21 cellular contexts compared by ENCODE assay signal in the genomic region with DNA sequence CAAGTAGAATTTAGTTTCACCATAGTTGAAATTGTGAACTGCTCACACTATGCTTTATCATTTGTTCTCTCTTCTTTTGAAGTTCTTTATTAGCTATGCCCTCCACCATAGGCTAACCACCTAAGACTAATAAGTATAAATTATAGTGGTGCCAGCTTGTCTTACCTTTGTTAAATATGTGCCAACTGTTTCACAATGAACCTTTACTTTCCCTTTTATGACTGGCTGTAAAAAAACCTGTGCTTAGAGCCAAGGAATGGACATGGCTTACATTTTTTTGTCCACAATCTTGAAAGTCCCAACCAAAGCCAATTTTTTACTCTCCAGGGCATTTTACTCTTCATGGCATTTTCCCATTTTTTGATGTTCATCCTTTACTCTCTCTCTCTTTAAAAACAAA.
"Had no signal": no experiment of that assay in that cellular context is flagged by ENCODE, and none has a peak within 500 bp of the region (broad histone marks: within the 10 kb centered on the region; RNA-seq: fewer than 3 reads in every experiment).

No MANE protein-coding gene starts in this region.

- H3K4me1 ChIP-seq: body of pancreas had no signal

- H3K4me1 Mint-ChIP-seq: activated CD4-positive, alpha-beta memory T cell treated with anti-CD3 and anti-CD28 coated beads, Interleukin-2, amount 10 ng/mL, durations not matched to agents 7 days and 5 days; central memory CD8-positive, alpha-beta T cell had no signal

- H3K27ac Mint-ChIP-seq: activated CD4-positive, alpha-beta memory T cell treated with anti-CD3 and anti-CD28 coated beads, Interleukin-2, amount 10 ng/mL, durations not matched to agents 7 days and 5 days; activated CD4-positive, alpha-beta T cell treated with anti-CD3 and anti-CD28 coated beads, Interleukin-2, amount 10 ng/mL, durations not matched to agents 7 days and 5 days; activated T-helper 2 cell treated with anti-CD3 and anti-CD28 coated beads, Interferon-gamma antibody, Interleukin-2, Interleukin-4, amounts not matched to agents 10 μg/mL and 5 μg/mL and 100 μg/mL, durations not matched to agents 14 hours and 24 hours and 36 hours; T-helper 17 cell had no signal

- H3K27ac ChIP-seq: body of pancreas had no signal

- H3K27me3 Mint-ChIP-seq: activated CD4-positive, alpha-beta T cell treated with anti-CD3 and anti-CD28 coated beads, Interleukin-2, amount 10 ng/mL, durations not matched to agents 7 days and 5 days; T-helper 17 cell had no signal

- DNase-seq: activated CD4-positive, alpha-beta memory T cell treated with anti-CD3 and anti-CD28 coated beads, Interleukin-2, amount 10 ng/mL, durations not matched to agents 7 days and 5 days; activated CD4-positive, alpha-beta T cell treated with anti-CD3 and anti-CD28 coated beads, Interleukin-2, amount 10 ng/mL, durations not matched to agents 7 days and 5 days; activated CD4-positive, CD25-positive, alpha-beta regulatory T cell; activated gamma-delta T cell treated with Interleukin-2 at 50 U/mL for 16 hours; activated naive CD4-positive, alpha-beta T cell treated with anti-CD3 and anti-CD28 coated beads, Interleukin-2, amount 50 U/mL, for 16 hours; activated T-cell treated with anti-CD3 and anti-CD28 coated beads for 4 hours; activated T-cell treated with anti-CD3 and anti-CD28 coated beads, Interleukin-2, amount 50 U/mL, for 48 hours; aorta; body of pancreas; NCI-H1092; NCI-H1930; NCI-H2107; NCI-H345; NCI-H510A; NCI-H526 treated with DMSO at 0.1 percent for 48 hours; SIG-M5; T-helper 17 cell; T-helper 9 cell had no signal

- ATAC-seq: body of pancreas, T-helper 17 cell had no signal

- FAIRE-seq: TTC549 had no signal

- H3K27me3 ChIP-seq: body of pancreas had no signal

- H3K4me3 Mint-ChIP-seq: activated CD4-positive, alpha-beta memory T cell treated with anti-CD3 and anti-CD28 coated beads, Interleukin-2, amount 10 ng/mL, durations not matched to agents 7 days and 5 days; activated CD4-positive, alpha-beta T cell treated with anti-CD3 and anti-CD28 coated beads, Interleukin-2, amount 10 ng/mL, durations not matched to agents 7 days and 5 days; central memory CD8-positive, alpha-beta T cell; T-helper 17 cell had no signal

- H3K9me3 ChIP-seq: body of pancreas had no signal

- H3K4me3 ChIP-seq: body of pancreas had no signal

- H3K9me3 Mint-ChIP-seq: activated CD4-positive, alpha-beta memory T cell treated with anti-CD3 and anti-CD28 coated beads, Interleukin-2, amount 10 ng/mL, durations not matched to agents 7 days and 5 days; activated T-helper 2 cell treated with anti-CD3 and anti-CD28 coated beads, Interferon-gamma antibody, Interleukin-2, Interleukin-4, amounts not matched to agents 10 μg/mL and 5 μg/mL and 100 μg/mL, durations not matched to agents 14 hours and 24 hours and 36 hours; central memory CD8-positive, alpha-beta T cell had no signal
